Comparison of ENCODE assay signal across 8 cellular contexts in genomic region chr1:154272217-154272998, GRCh38. TPM values are rescaled to one million over a fixed set of nuclear protein-coding genes. Genes with fewer than 3 reads are reported as not detected.
DNase-seq lines count a peak whose midpoint lies in the region; ATAC-seq and TF ChIP-seq lines count a peak whose summit lies in the region.

Gene HAX1 (plus strand): TSS chr1:154272629. CDS start chr1:154272724, 95 bp downstream.

- no peaks in the 10 kb centered on the region for H3K9me3 Mint-ChIP-seq in WTC11

- POLR2A ChIA-PET in WTC11 (lab: Charles Lee), result interaction anchor here (0.6 to 0.7 kb wide), 2 partner anchors 54 to 163 kb away, joined by 3 to 6 read pairs; no protein-coding TSS in a partner anchor

- ATAC-seq in GM18873 (IDR thresholded peaks at IDR 0.05; ENCODE audit: low FRiP score, unreplicated experiment), result peak; percentile 84
- peak; percentile 85 for ATAC-seq in HG03159 (IDR thresholded peaks at IDR 0.05; ENCODE audit: unreplicated experiment)
- peak; percentile 90 for ATAC-seq in WTC11

- H3K4me1 Mint-ChIP-seq in WTC11, result peaks cover 14% of the 10 kb centered on the region

- H3K27ac Mint-ChIP-seq in WTC11, result peak within 1 kb of the TSS; percentile 94

- peak; percentile 97 for DNase-seq in AG08395 (ENCODE audit: low spot score)
- DNase-seq in NCI-H2227 treated with DMSO at 0.1 percent for 48 hours (lab: John Stamatoyannopoulos, UW), result peak; percentile 91
- DNase-seq in WTC11 (ENCODE audit: low spot score), result peak; percentile 89
- peak; percentile 49 to 96 (median 86) for DNase-seq in caudate nucleus (lab: John Stamatoyannopoulos, UW)
- DNase-seq in iris pigment epithelial cell (ENCODE audit: low read depth), result peak; percentile 96
- DNase-seq in stimulated activated CD4-positive, alpha-beta T cell treated with anti-CD3 and anti-CD28 coated beads, Interleukin-12 subunit alpha, Interleukin-12 subunit beta, amount 100 ng/mL, for 4 hours, result peak; percentile 96

- CTCF ChIA-PET in WTC11 (lab: Charles Lee), result interaction anchor here (0.6 to 4.4 kb wide), 11 partner anchors 29 to 305 kb away, joined by 3 to 30 read pairs (median 4); partner anchors contain the start of genes ATP8B2, CREB3L4 and NUP210L

- peak within 1 kb of the TSS; percentile 94 for H3K4me3 Mint-ChIP-seq in WTC11

- peaks cover 28% of the 10 kb centered on the region for H3K36me3 Mint-ChIP-seq in WTC11

- no peaks in the 10 kb centered on the region for H3K27me3 Mint-ChIP-seq in WTC11 (ENCODE audit: low read depth)

- H3K27ac ChIP-seq in caudate nucleus (ENCODE audit: low read depth, low read length), result peak within 1 kb of the TSS; percentile 93

- TF ChIP-seq CTCF in WTC11 (IDR thresholded peaks at IDR 0.05), result peak; percentile 41; the same call in 1 of the 2 replicates

TF ChIP-seq in WTC11, 78 proteins besides CTCF, POLR2A, EP300 and RAD21:
- TF ChIP-seq EMX1 (CRISPR knock-in tag; IDR thresholded peaks at IDR 0.05), result peak; percentile 60; the same call in 1 of the 2 replicates
- TF ChIP-seq KAT7 (CRISPR knock-in tag; IDR thresholded peaks at IDR 0.05; ENCODE audit: borderline replicate concordance), result 0 out of 2 replicates have a peak, but pooled peaks have one; percentile 35
- 0 out of 2 replicates have a peak, but pooled peaks have one; percentile 60 for TF ChIP-seq SMAD3 (CRISPR knock-in tag; IDR thresholded peaks at IDR 0.05; ENCODE audit: borderline replicate concordance)
- TF ChIP-seq FOXK1 (CRISPR knock-in tag; IDR thresholded peaks at IDR 0.05), result peak; percentile 90
- peak; percentile 63; the same call in 1 of the 2 replicates for TF ChIP-seq ETV6 (CRISPR knock-in tag; IDR thresholded peaks at IDR 0.05)
- peak; percentile 9; the same call in 1 of the 2 replicates for TF ChIP-seq HMGA2 (CRISPR knock-in tag; IDR thresholded peaks at IDR 0.05)
- TF ChIP-seq JAZF1 (CRISPR knock-in tag; IDR thresholded peaks at IDR 0.05), result no peak
- peak; percentile 63; the same call in 1 of the 2 replicates for TF ChIP-seq SP1 (CRISPR knock-in tag; conservative IDR thresholded peaks at IDR 0.05)
- TF ChIP-seq ZBTB43 (CRISPR knock-in tag; IDR thresholded peaks at IDR 0.05), result no peak
- TF ChIP-seq GABPB1 (CRISPR knock-in tag; IDR thresholded peaks at IDR 0.05), result peak; percentile 71
- no peak for TF ChIP-seq FOXJ3 (CRISPR knock-in tag; IDR thresholded peaks at IDR 0.05; ENCODE audit: borderline replicate concordance)
- TF ChIP-seq JUN (CRISPR knock-in tag; IDR thresholded peaks at IDR 0.05), result 0 out of 2 replicates have a peak, but pooled peaks have one; percentile 47
- TF ChIP-seq SOX15 (CRISPR knock-in tag; IDR thresholded peaks at IDR 0.05), result no peak
- TF ChIP-seq TP53 (CRISPR knock-in tag; IDR thresholded peaks at IDR 0.05), result no peak
- TF ChIP-seq ELF4 (CRISPR knock-in tag; IDR thresholded peaks at IDR 0.05; ENCODE audit: low read depth), result no peak
- 0 out of 2 replicates have a peak, but pooled peaks have one; percentile 7 for TF ChIP-seq ARID4B (CRISPR knock-in tag; IDR thresholded peaks at IDR 0.05; ENCODE audit: borderline replicate concordance)
- TF ChIP-seq NR1H2 (CRISPR knock-in tag; IDR thresholded peaks at IDR 0.05), result no peak
- TF ChIP-seq PREB (CRISPR knock-in tag; IDR thresholded peaks at IDR 0.05; ENCODE audit: borderline replicate concordance), result no peak
- TF ChIP-seq MAX (CRISPR knock-in tag; IDR thresholded peaks at IDR 0.05), result no peak; the same call in 1 of the 2 replicates
- no peak for TF ChIP-seq RELA (CRISPR knock-in tag; IDR thresholded peaks at IDR 0.05; ENCODE audit: borderline replicate concordance)
- TF ChIP-seq CBFB (CRISPR knock-in tag; IDR thresholded peaks at IDR 0.05; ENCODE audit: low read depth), result no peak
- no peak for TF ChIP-seq AFF4 (CRISPR knock-in tag; IDR thresholded peaks at IDR 0.05; ENCODE audit: borderline replicate concordance)
- no peak for TF ChIP-seq OVOL2 (CRISPR knock-in tag; IDR thresholded peaks at IDR 0.05; ENCODE audit: borderline replicate concordance)
- TF ChIP-seq MYBL2 (CRISPR knock-in tag; IDR thresholded peaks at IDR 0.05), result peak; percentile 58; the same call in 1 of the 2 replicates
- TF ChIP-seq TEAD4 (CRISPR knock-in tag; IDR thresholded peaks at IDR 0.05), result no peak

RNA-seq across cellular contexts. Expression of gene HAX1, which starts in this region (rescaled TPM):
- total RNA-seq in WTC11 (2021), result 63.4 to 69.2 TPM (median 65.8 TPM) in 3 replicates

Comparison
In these comparisons a context has a peak if more than half of its experiments do, and no peak if none do; other contexts are left out.
1. Peak in every context shown above with its lines: DNase-seq, ATAC-seq and H3K27ac ChIP-seq.